In genomic region chr17:76685846-76686245, GRCh38 we compare ENCODE assay signal across 17 cellular contexts. TPM values are rescaled to one million over a fixed set of nuclear protein-coding genes. Genes with fewer than 3 reads are reported as not detected.
"Had no signal": no experiment of that assay in that cellular context is flagged by ENCODE, and none has a peak within 500 bp of the region (broad histone marks: within the 10 kb centered on the region; RNA-seq: fewer than 3 reads in every experiment).

No MANE protein-coding gene starts in this region.

- H3K36me3 ChIP-seq: prostate gland had no signal

- H3K4me1 ChIP-seq: prostate gland had no signal

- H3K27ac ChIP-seq: VCaP had no signal

- DNase-seq: activated CD4-positive, alpha-beta T cell treated with anti-CD3 and anti-CD28 coated beads for 36 hours; activated CD8-positive, alpha-beta memory T cell treated with anti-CD3 and anti-CD28 coated beads, Interleukin-2, amount 50 U/mL, for 48 hours; activated CD8-positive, alpha-beta T cell treated with anti-CD3 and anti-CD28 coated beads for 36 hours; activated naive CD4-positive, alpha-beta T cell treated with anti-CD3 and anti-CD28 coated beads, Interleukin-2, amount 10 ng/mL, durations not matched to agents 7 days and 5 days; body of pancreas; cortex of kidney; effector CD8-positive, alpha-beta T cell; immature natural killer cell; left colon; occipital lobe; T-helper 9 cell; upper lobe of left lung had no signal

- H3K9me3 ChIP-seq: adrenal gland, body of pancreas, prostate gland, upper lobe of left lung had no signal

- H3K4me3 ChIP-seq: adrenal gland, body of pancreas, prostate gland, upper lobe of left lung had no signal

- H3K27me3 ChIP-seq: adrenal gland, body of pancreas, upper lobe of left lung had no signal

- ATAC-seq: activated CD4-positive, alpha-beta T cell treated with anti-CD3 and anti-CD28 coated beads for 36 hours; activated CD8-positive, alpha-beta T cell treated with anti-CD3 and anti-CD28 coated beads for 36 hours; activated T-helper 17 cell treated with anti-CD3 and anti-CD28 coated beads, Interleukin-2, amount 50 U/mL, for 72 hours; body of pancreas; left colon had no signal

RNA-seq across cellular contexts. Expression of gene ST6GALNAC1, which starts 42.3 kb away (rescaled TPM):
- total RNA-seq: activated CD8-positive, alpha-beta T cell treated with anti-CD3 and anti-CD28 coated beads for 36 hours; skeletal muscle tissue had no signal
- polyA plus RNA-seq: immature natural killer cell had no signal
